In genomic region chr14:96206461-96206860, GRCh38 we compare ENCODE assay signal across 2 cellular contexts.
A peak's percentile ranks its signal among the peaks of the same experiment; 100 is the strongest.
TF ChIP-seq lines count a peak whose summit lies in the region.

No MANE protein-coding gene starts in this region.

TF ChIP-seq in IMR-90, 13 proteins besides CTCF, POLR2A, EP300 and RAD21:
- TF ChIP-seq BHLHE40 (IDR thresholded peaks at IDR 0.05; ENCODE audit: low read depth, low read length) (no peak), ELK1 (IDR thresholded peaks at IDR 0.05; ENCODE audit: borderline replicate concordance, low read depth, low read length) (no peak), RCOR1 (IDR thresholded peaks at IDR 0.05; ENCODE audit: insufficient replicate concordance, low read length) (no peak), NFE2L2 (IDR thresholded peaks at IDR 0.05; ENCODE audit: low read depth, low read length) (no peak), USF2 (IDR thresholded peaks at IDR 0.05; ENCODE audit: low read depth, low read length) (no peak), CEBPB (IDR thresholded peaks at IDR 0.05; ENCODE audit: low read depth, low read length) (no peak)

TF ChIP-seq in GM12878, 131 proteins besides CTCF, POLR2A, EP300 and RAD21:
- TF ChIP-seq NRF1 (conservative IDR thresholded peaks at IDR 0.05; ENCODE audit: low read depth, low read length) (no peak), MAX (IDR thresholded peaks at IDR 0.05; ENCODE audit: low read depth, low read length) (no peak), PAX8 (IDR thresholded peaks at IDR 0.05) (no peak), KDM1A (IDR thresholded peaks at IDR 0.05; ENCODE audit: borderline replicate concordance) (no peak), ESRRA (IDR thresholded peaks at IDR 0.05; ENCODE audit: low read length) (no peak), USF2 (IDR thresholded peaks at IDR 0.05; ENCODE audit: borderline replicate concordance, low read depth, low read length) (no peak), E2F4 (IDR thresholded peaks at IDR 0.05; ENCODE audit: low read depth, low read length) (no peak), EGR1 (IDR thresholded peaks at IDR 0.05; ENCODE audit: borderline replicate concordance in 1 of 2, low read depth in 2 of 2, low read length in 2 of 2) (no peak), ZBTB40 (IDR thresholded peaks at IDR 0.05; ENCODE audit: borderline replicate concordance) (peak; percentile 76)
